ENCODE assay signal across 10 cellular contexts in the genomic region with DNA sequence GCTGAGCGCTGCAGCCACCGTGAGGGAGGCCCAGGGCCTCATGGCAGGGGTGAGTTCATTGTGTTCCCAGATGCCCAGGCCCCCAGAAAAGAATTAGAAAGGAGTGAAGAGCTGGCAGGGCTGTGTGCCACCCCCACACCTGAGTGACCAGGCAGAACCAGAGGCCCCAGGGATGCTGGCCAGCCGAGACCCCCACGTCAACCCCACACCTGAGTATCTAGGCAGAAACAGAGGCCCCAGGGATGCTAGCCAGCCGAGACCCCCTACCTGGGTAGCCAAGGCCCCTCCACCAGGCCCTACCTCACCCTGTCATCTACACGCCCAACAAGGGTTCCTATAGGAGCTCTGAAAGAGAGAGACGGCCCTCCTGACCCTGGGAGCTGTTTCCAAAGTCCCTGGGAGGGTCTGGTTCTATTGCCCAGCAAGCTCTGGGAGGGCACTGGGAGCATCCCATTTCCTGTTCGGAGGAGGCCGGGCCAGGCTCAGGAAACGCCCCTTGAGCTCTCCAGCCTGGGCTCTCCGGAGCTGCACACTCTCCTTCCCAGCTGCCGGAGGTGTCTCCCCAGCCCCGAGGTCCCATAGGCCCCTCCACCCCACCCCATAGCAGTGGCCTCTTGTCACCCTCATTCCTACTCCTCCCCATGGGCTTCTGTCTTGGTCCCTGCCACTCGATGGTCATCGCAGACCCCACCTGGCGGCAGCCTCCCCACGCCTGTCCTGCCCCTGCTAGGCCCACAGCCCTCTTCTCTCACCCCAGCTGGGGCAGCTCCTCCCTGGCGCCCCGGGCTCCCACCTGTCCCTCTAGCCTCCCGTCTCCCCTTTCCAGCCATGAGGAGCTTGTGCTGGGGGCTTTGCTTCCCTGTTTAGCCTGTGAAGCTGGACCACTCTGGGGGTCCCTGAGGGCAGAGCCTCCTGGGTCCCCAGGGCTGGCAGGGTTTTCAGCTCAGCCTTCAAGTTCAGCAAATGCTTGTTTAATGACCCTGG. TPM values are rescaled to one million over a fixed set of nuclear protein-coding genes. Genes with fewer than 3 reads are reported as not detected.
DNase-seq lines count a peak whose midpoint lies in the region; ATAC-seq and TF ChIP-seq lines count a peak whose summit lies in the region.
"Had no signal": no experiment of that assay in that cellular context is flagged by ENCODE, and none has a peak within 500 bp of the region (broad histone marks: within the 10 kb centered on the region; RNA-seq: fewer than 3 reads in every experiment).

No MANE protein-coding gene starts in this region.

- no peaks in the 10 kb centered on the region for H3K36me3 ChIP-seq in WERI-Rb-1
- no peaks in the 10 kb centered on the region for H3K36me3 ChIP-seq in sigmoid colon

- ATAC-seq in right cardiac atrium (no peak), HG02678 (IDR thresholded peaks at IDR 0.05; ENCODE audit: unreplicated experiment) (no peak)

- TF ChIP-seq EP300 in sigmoid colon (IDR thresholded peaks at IDR 0.05) = no peak

- TF ChIP-seq POLR2A in sigmoid colon (IDR thresholded peaks at IDR 0.05) = no peak

- TF ChIP-seq CTCF in WERI-Rb-1 (IDR thresholded peaks at IDR 0.05; ENCODE audit: low read depth, low read length) (no peak), sigmoid colon (IDR thresholded peaks at IDR 0.05) (no peak)

- WGBS in right cardiac atrium = 63% methylated on average over 20 of the region's 20 CpGs
- 64 to 77% methylated on average over 20 of the region's 20 CpGs for WGBS in sigmoid colon, 2 donors

- H3K27me3 ChIP-seq in WERI-Rb-1 (ENCODE audit: insufficient read depth, low read depth, severe bottlenecking) (no peaks in the 10 kb centered on the region), right cardiac atrium (ENCODE audit: control insufficient read depth, insufficient read depth) (no peaks in the 10 kb centered on the region), sigmoid colon (no peaks in the 10 kb centered on the region)

- H3K4me1 ChIP-seq in right cardiac atrium (ENCODE audit: control insufficient read depth, insufficient read depth, low read length) (peaks cover 11% of the 10 kb centered on the region), sigmoid colon (peaks cover 0 to 62% (median 52%) of the 10 kb centered on the region in 4 donors)

- H3K9me3 ChIP-seq in WERI-Rb-1 (ENCODE audit: severe bottlenecking) (no peaks in the 10 kb centered on the region), right cardiac atrium (ENCODE audit: control insufficient read depth, low read length) (no peaks in the 10 kb centered on the region), sigmoid colon (no peaks in the 10 kb centered on the region)
- H3K9me3 ChIP-seq: psoas muscle had no signal

- intact Hi-C loops in right cardiac atrium (cut with DNase I) = loop anchor here (1.0 to 10.0 kb wide), 7 partner anchors 71 to 590 kb away; no protein-coding TSS in a partner anchor
- intact Hi-C loops in sigmoid colon (cut with DNase I) = loop anchor here (1.0 to 10.0 kb wide), 6 partner anchors 74 to 583 kb away; a partner anchor contains a TSS

- H3K27ac ChIP-seq in WERI-Rb-1 (no peak overlapping the region), right cardiac atrium (ENCODE audit: low read length) (peak overlapping the region; percentile 5), sigmoid colon (peak overlapping the region; percentile 87 to 94 (median 92))
- H3K27ac ChIP-seq: psoas muscle had no signal

- DNase-seq in DMS53 (lab: John Stamatoyannopoulos, UW) (peak; percentile 53), DMS53 treated with DMSO at 0.1 percent for 48 hours (lab: John Stamatoyannopoulos, UW; ENCODE audit: unreplicated experiment) (no peak), WERI-Rb-1 (peak; percentile 4), right cardiac atrium (peak; percentile 8 to 63 (median 60)), sigmoid colon (peak; percentile 67), hypothalamus (lab: John Stamatoyannopoulos, UW) (no peak), HT-29 (ENCODE audit: low spot score) (no peak)
- DNase-seq: NCI-H2029 treated with DMSO at 0.1 percent for 48 hours had no signal

- H3K4me3 ChIP-seq in WERI-Rb-1 (ENCODE audit: low read depth, low read length) (no peak overlapping the region), right cardiac atrium (ENCODE audit: low read length) (no peak overlapping the region), sigmoid colon (no peak overlapping the region)
- H3K4me3 ChIP-seq: psoas muscle had no signal

RNA-seq across cellular contexts. Expression of a gene that starts 2.6 kb away (rescaled TPM):
- total RNA-seq in right cardiac atrium = 10 to 100 TPM; 11.4 to 24.0 (median 14.3) TPM
- 11.5 TPM for polyA plus RNA-seq in right cardiac atrium
- total RNA-seq in sigmoid colon = 1 to 10 TPM in 2 of 4 donors, under 1 TPM in 2; 0.81 to 5.3 (median 0.95) TPM
- 1 to 10 TPM in 1 of 3 donors, not detected in 2; 4.6 TPM for polyA plus RNA-seq in sigmoid colon
- 1.4 and 2.5 TPM in 2 replicates for total RNA-seq in HT-29 (2014; rRNA removed; shearing (Covaris generic))

RNA-seq across cellular contexts. Expression of a gene that starts 2.7 kb away (rescaled TPM):
- total RNA-seq in right cardiac atrium = 10 to 100 TPM in 3 of 4 donors, 1 to 10 TPM in 1; 3.9 to 24.2 (median 15.3) TPM
- 13.4 TPM for polyA plus RNA-seq in right cardiac atrium
- under 1 TPM in 2 of 4 donors, not detected in 2; 0.68 to 0.71 TPM for total RNA-seq in sigmoid colon
- 1 to 10 TPM in 1 of 3 donors, not detected in 2; 6.2 TPM for polyA plus RNA-seq in sigmoid colon
- 0.81 and 1.3 TPM in 2 replicates for total RNA-seq in HT-29 (2014; rRNA removed; shearing (Covaris generic))

RNA-seq across cellular contexts. Expression of a gene that starts 34.1 kb away (rescaled TPM):
- total RNA-seq in right cardiac atrium (under 1 TPM in 3 of 4 donors, not detected in 1; 0.23 to 0.51 (median 0.35) TPM), sigmoid colon (under 1 TPM in 2 of 4 donors, not detected in 2; 0.28 to 0.33 TPM)
- polyA plus RNA-seq in right cardiac atrium (0.20 TPM), sigmoid colon (1 to 10 TPM; 1.2 to 4.8 (median 1.4) TPM)
- total RNA-seq in HT-29 (2014; rRNA removed; shearing (Covaris generic)) = 5.0 and 6.8 TPM in 2 replicates
- total RNA-seq: psoas muscle had no signal

Comparison
In these comparisons a context has a peak if more than half of its experiments do, and no peak if none do; other contexts are left out.
1. DNase-seq: peak in DMS53 (single experiment), WERI-Rb-1 (single experiment), right cardiac atrium (3 of 3) and sigmoid colon (single experiment); none in DMS53 treated with DMSO at 0.1 percent for 48 hours (single experiment), hypothalamus (0 of 51) and HT-29 (single experiment).